22 cellular contexts compared by ENCODE assay signal in genomic region chr3:54193093-54193492, GRCh38.
"Had no signal": no experiment of that assay in that cellular context is flagged by ENCODE, and none has a peak within 500 bp of the region (broad histone marks: within the 10 kb centered on the region; RNA-seq: fewer than 3 reads in every experiment).

No MANE protein-coding gene starts in this region.

- H3K27ac ChIP-seq: coronary artery, heart right ventricle, spleen, tibial artery, upper lobe of left lung, vagina had no signal

- H3K4me3 ChIP-seq: coronary artery, heart right ventricle, lung, spleen, tibial artery, upper lobe of left lung, vagina had no signal

- H3K36me3 ChIP-seq: heart right ventricle, spleen, tibial artery, upper lobe of left lung, vagina had no signal

- H3K9me3 ChIP-seq: heart right ventricle, tibial artery, upper lobe of left lung, vagina had no signal

- H3K4me1 ChIP-seq: heart right ventricle, spleen, tibial artery, upper lobe of left lung, vagina had no signal

- DNase-seq: effector CD4-positive, alpha-beta T cell; endodermal cell; erythroblast; foreskin melanocyte; heart right ventricle; hypothalamus; kidney; left cardiac atrium; left ventricle myocardium superior; mesenchymal stem cell; naive thymus-derived CD4-positive, alpha-beta T cell; posterior cingulate gyrus; spleen; stimulated activated CD4-positive, alpha-beta T cell treated with anti-CD3 and anti-CD28 coated beads, Interleukin-15, amount 100 ng/mL, for 24 hours; stimulated activated CD4-positive, alpha-beta T cell treated with anti-CD3 and anti-CD28 coated beads, Interleukin-1b, Interleukin-23, amount 100 ng/mL, for 48 hours; stimulated activated CD4-positive, alpha-beta T cell treated with anti-CD3 and anti-CD28 coated beads, Interleukin-4, amount 100 ng/mL, for 24 hours; tibial artery; upper lobe of left lung had no signal

- H3K27me3 ChIP-seq: heart right ventricle, tibial artery, upper lobe of left lung, vagina had no signal

- FAIRE-seq: endothelial cell of umbilical vein, kidney had no signal
